Comparison of ENCODE assay signal across 1 cellular context in genomic region chr1:162091681-162092524, GRCh38.
A peak's percentile ranks its signal among the peaks of the same experiment; 100 is the strongest.
TF ChIP-seq lines count a peak whose summit lies in the region.

No MANE protein-coding gene starts in this region.

TF ChIP-seq in HepG2, 621 proteins besides CTCF, POLR2A, EP300 and RAD21 (continued from another document and continues in another):
- TF ChIP-seq PRDM4 (CRISPR knock-in tag; IDR thresholded peaks at IDR 0.05; ENCODE audit: borderline replicate concordance) (no peak), CHD2 (IDR thresholded peaks at IDR 0.05; ENCODE audit: low read depth, low read length) (no peak), ATF2 (CRISPR knock-in tag; IDR thresholded peaks at IDR 0.05) (peak; percentile 70; the same call in 1 of the 2 replicates), FOSL2 (CRISPR knock-in tag; IDR thresholded peaks at IDR 0.05) (peak; percentile 72), KAT7 (CRISPR knock-in tag; IDR thresholded peaks at IDR 0.05; ENCODE audit: borderline replicate concordance) (no peak), FOXP1 (IDR thresholded peaks at IDR 0.05) (no peak), FOXP1 (CRISPR knock-in tag; IDR thresholded peaks at IDR 0.05) (peak; percentile 88), GATAD1 (CRISPR knock-in tag; IDR thresholded peaks at IDR 0.05) (peak; percentile 10; the same call in 1 of the 2 replicates), SNAPC5 (CRISPR knock-in tag; IDR thresholded peaks at IDR 0.05; ENCODE audit: borderline replicate concordance) (0 out of 2 replicates have a peak, but pooled peaks have one; percentile 44), ZNF737 (CRISPR knock-in tag; IDR thresholded peaks at IDR 0.05; ENCODE audit: borderline replicate concordance) (no peak), TRIM24 (CRISPR knock-in tag; IDR thresholded peaks at IDR 0.05) (0 out of 2 replicates have a peak, but pooled peaks have one; percentile 65), MIXL1 (CRISPR knock-in tag; IDR thresholded peaks at IDR 0.05) (peak; percentile 66; the same call in 1 of the 2 replicates), FOXC1 (CRISPR knock-in tag; IDR thresholded peaks at IDR 0.05; ENCODE audit: borderline replicate concordance) (0 out of 2 replicates have a peak, but pooled peaks have one; percentile 29), ZNF710 (CRISPR knock-in tag; IDR thresholded peaks at IDR 0.05; ENCODE audit: borderline replicate concordance) (peak; percentile 96), SKI (IDR thresholded peaks at IDR 0.05; ENCODE audit: partially characterized antibody) (peak; percentile 95), ZFAT (CRISPR knock-in tag; conservative IDR thresholded peaks at IDR 0.05) (no peak), PATZ1 (CRISPR knock-in tag; IDR thresholded peaks at IDR 0.05) (peak; percentile 74), ZSCAN25 (CRISPR knock-in tag; IDR thresholded peaks at IDR 0.05) (no peak), MAF1 (CRISPR knock-in tag; IDR thresholded peaks at IDR 0.05; ENCODE audit: borderline replicate concordance) (no peak), HMGXB4 (CRISPR knock-in tag; IDR thresholded peaks at IDR 0.05; ENCODE audit: borderline replicate concordance in 1 of 2, low read depth in 1 of 2) (peak in 1 of 2 experiments; percentile 27; a peak in 1 of 4 replicates), HNF1B (CRISPR knock-in tag; IDR thresholded peaks at IDR 0.05) (peak; percentile 78; the same call in 1 of the 2 replicates), MAZ (IDR thresholded peaks at IDR 0.05; ENCODE audit: borderline replicate concordance, low read depth, low read length) (no peak), MAZ (CRISPR knock-in tag; IDR thresholded peaks at IDR 0.05; ENCODE audit: low read depth) (no peak), ZNF430 (CRISPR knock-in tag; IDR thresholded peaks at IDR 0.05) (peak; percentile 74; the same call in 1 of the 2 replicates), ZNF770 (CRISPR knock-in tag; IDR thresholded peaks at IDR 0.05) (0 out of 2 replicates have a peak, but pooled peaks have one; percentile 10), NR2C2 (CRISPR knock-in tag; IDR thresholded peaks at IDR 0.05; ENCODE audit: borderline replicate concordance) (peak; percentile 60), SAP130 (CRISPR knock-in tag; IDR thresholded peaks at IDR 0.05; ENCODE audit: low read depth) (peak; percentile 91), GMEB1 (CRISPR knock-in tag; IDR thresholded peaks at IDR 0.05; ENCODE audit: borderline replicate concordance) (peak; percentile 45; the same call in 1 of the 2 replicates), ZNF362 (CRISPR knock-in tag; IDR thresholded peaks at IDR 0.05; ENCODE audit: borderline replicate concordance) (peak; percentile 52; the same call in 1 of the 2 replicates), ZGPAT (CRISPR knock-in tag; IDR thresholded peaks at IDR 0.05) (peak; percentile 94), HBP1 (CRISPR knock-in tag; IDR thresholded peaks at IDR 0.05; ENCODE audit: low read depth) (0 out of 2 replicates have a peak, but pooled peaks have one; percentile 24), ZNF143 (CRISPR knock-in tag; IDR thresholded peaks at IDR 0.05) (peak; percentile 45; the same call in 1 of the 2 replicates), POGZ (CRISPR knock-in tag; IDR thresholded peaks at IDR 0.05) (peak; percentile 75), TBX2 (CRISPR knock-in tag; IDR thresholded peaks at IDR 0.05; ENCODE audit: borderline replicate concordance) (peak; percentile 77), ZNF234 (CRISPR knock-in tag; conservative IDR thresholded peaks at IDR 0.05) (no peak)
